In genomic region chr7:76372984-76373833, GRCh38 we compare ENCODE assay signal across 9 cellular contexts. TPM values are rescaled to one million over a fixed set of nuclear protein-coding genes. Genes with fewer than 3 reads are reported as not detected.
A peak's percentile ranks its signal among the peaks of the same experiment; 100 is the strongest.
DNase-seq lines count a peak whose midpoint lies in the region; ATAC-seq and TF ChIP-seq lines count a peak whose summit lies in the region.
"Had no signal": no experiment of that assay in that cellular context is flagged by ENCODE, and none has a peak within 500 bp of the region (broad histone marks: within the 10 kb centered on the region; RNA-seq: fewer than 3 reads in every experiment).

No MANE protein-coding gene starts in this region.

- no peaks in the 10 kb centered on the region for H3K9me3 ChIP-seq in PC-9 (ENCODE audit: insufficient read depth, low read depth)

- intact Hi-C loops in PC-9 (cut with micrococcal nuclease; ENCODE audit: unreplicated experiment): loop anchor here (1.0 kb wide), 1 partner anchor 9 kb away; no protein-coding TSS in a partner anchor

- H3K27me3 Mint-ChIP-seq in osteocyte (ENCODE audit: unreplicated experiment): no peaks in the 10 kb centered on the region

- H3K36me3 Mint-ChIP-seq in osteocyte (ENCODE audit: unreplicated experiment): no peaks in the 10 kb centered on the region

- H3K4me3 Mint-ChIP-seq in osteocyte (ENCODE audit: unreplicated experiment): no peak overlapping the region

- peaks cover 36% of the 10 kb centered on the region for H3K4me1 ChIP-seq in PC-9 (replicated peaks; ENCODE audit: insufficient read depth)

- no peaks in the 10 kb centered on the region for H3K27me3 ChIP-seq in PC-9 (ENCODE audit: insufficient read depth, low read depth)

- no peaks in the 10 kb centered on the region for H4K20me1 ChIP-seq in PC-9 (ENCODE audit: insufficient read depth)

- peak overlapping the region; percentile 91 for H3K27ac Mint-ChIP-seq in osteocyte (ENCODE audit: unreplicated experiment)

- peak overlapping the region; percentile 69 for H2AFZ ChIP-seq in PC-9

- POLR2A ChIA-PET in PC-9 (lab: Charles Lee; ENCODE audit: unreplicated experiment): interaction anchor here (0.6 to 1.1 kb wide), 3 partner anchors 9 to 90 kb away, joined by 4 to 20 read pairs (median 8); no protein-coding TSS in a partner anchor

- H3K36me3 ChIP-seq in PC-9 (ENCODE audit: low read depth): no peaks in the 10 kb centered on the region

- peaks cover 11% of the 10 kb centered on the region for H3K4me1 Mint-ChIP-seq in osteocyte (ENCODE audit: unreplicated experiment)

- no peaks in the 10 kb centered on the region for H3K9me2 ChIP-seq in PC-9 (ENCODE audit: insufficient read depth)

- no peak for ATAC-seq in HG03354 (IDR thresholded peaks at IDR 0.05; ENCODE audit: poor library complexity, severe bottlenecking, unreplicated experiment)
- ATAC-seq in GM19328 (IDR thresholded peaks at IDR 0.05; ENCODE audit: unreplicated experiment): no peak

- no peaks in the 10 kb centered on the region for H3K79me2 ChIP-seq in PC-9 (ENCODE audit: low read depth)

- CTCF ChIA-PET in PC-9 (lab: Charles Lee): interaction anchor here (0.5 kb wide), 1 partner anchor 14 kb away, joined by 7 read pairs; the partner anchor contains the start of gene YWHAG

- TF ChIP-seq CTCF in PC-9 (conservative IDR thresholded peaks at IDR 0.05): no peak
- no peak for TF ChIP-seq CTCF in epithelial cell of esophagus (IDR thresholded peaks at IDR 0.05; ENCODE audit: insufficient read depth, low read depth, low read length, missing control alignments)
- TF ChIP-seq CTCF in osteocyte (IDR thresholded peaks at IDR 0.05): no peak

- peaks cover 23% of the 10 kb centered on the region for H3F3A ChIP-seq in PC-9 (ENCODE audit: insufficient read depth, low read depth)

- DNase-seq in EH (ENCODE audit: low read depth): peak; percentile 68
- peak; percentile 78 to 86 for DNase-seq in PC-9
- DNase-seq in epithelial cell of esophagus (ENCODE audit: low read depth): peak; percentile 92
- DNase-seq in osteocyte (ENCODE audit: extremely low spot score, unreplicated experiment): no peak
- no peak for DNase-seq in SW 1271 (lab: John Stamatoyannopoulos, UW)
- no peak for DNase-seq in SHP77 treated with DMSO at 0.1 percent for 48 hours (lab: John Stamatoyannopoulos, UW)
- DNase-seq: stimulated activated CD4-positive, alpha-beta T cell treated with anti-CD3 and anti-CD28 coated beads, Interleukin-4, amount 100 ng/mL, for 1 hour had no signal

- no peaks in the 10 kb centered on the region for H3K9me3 Mint-ChIP-seq in osteocyte (ENCODE audit: unreplicated experiment)

- H3K4me2 ChIP-seq in PC-9: peak overlapping the region; percentile 75

- BruUV-seq in PC-9 (replicated peaks; lab: Mats Ljungman, UMichigan): TSS peak; percentile 83

- H3K4me3 ChIP-seq in PC-9 (peak overlapping the region; percentile 41; the same call in 1 of the 2 replicates), epithelial cell of esophagus (ENCODE audit: low read length) (no peak overlapping the region)

- H3K27ac ChIP-seq in PC-9: peak overlapping the region; percentile 90

RNA-seq across cellular contexts. Expression of gene YWHAG, which starts 14.4 kb away (rescaled TPM):
- total RNA-seq in PC-9 (2021) (206 and 250 TPM in 2 replicates), osteocyte (151 and 154 TPM in 2 replicates)

RNA-seq across cellular contexts. Expression of gene SSC4D, which starts 36.3 kb away (rescaled TPM):
- total RNA-seq in PC-9 (2021) (3.5 and 3.9 TPM in 2 replicates), osteocyte (0.31 and 0.89 TPM in 2 replicates)

RNA-seq across cellular contexts. Expression of gene ZP3, which starts 51.5 kb away (rescaled TPM):
- 14.2 and 20.9 TPM in 2 replicates for total RNA-seq in PC-9 (2021)
- total RNA-seq in osteocyte: 0.51 TPM in 1 of 2 replicates, not detected in the other

Comparison
In these comparisons a context has a peak if more than half of its experiments do, and no peak if none do; other contexts are left out.
1. DNase-seq: peak in EH (single experiment), PC-9 (2 of 2) and epithelial cell of esophagus (single experiment); none in osteocyte (single experiment), SW 1271 (0 of 2) and SHP77 treated with DMSO at 0.1 percent for 48 hours (single experiment).
2. RNA of gene ZP3, which starts 51.5 kb away (total RNA-seq): 14.2 to 20.9 TPM in PC-9; 0.51 TPM in osteocyte; every median in the first group is over 10 times any median in the second.